Comparison of ENCODE assay signal across 22 cellular contexts in the genomic region with DNA sequence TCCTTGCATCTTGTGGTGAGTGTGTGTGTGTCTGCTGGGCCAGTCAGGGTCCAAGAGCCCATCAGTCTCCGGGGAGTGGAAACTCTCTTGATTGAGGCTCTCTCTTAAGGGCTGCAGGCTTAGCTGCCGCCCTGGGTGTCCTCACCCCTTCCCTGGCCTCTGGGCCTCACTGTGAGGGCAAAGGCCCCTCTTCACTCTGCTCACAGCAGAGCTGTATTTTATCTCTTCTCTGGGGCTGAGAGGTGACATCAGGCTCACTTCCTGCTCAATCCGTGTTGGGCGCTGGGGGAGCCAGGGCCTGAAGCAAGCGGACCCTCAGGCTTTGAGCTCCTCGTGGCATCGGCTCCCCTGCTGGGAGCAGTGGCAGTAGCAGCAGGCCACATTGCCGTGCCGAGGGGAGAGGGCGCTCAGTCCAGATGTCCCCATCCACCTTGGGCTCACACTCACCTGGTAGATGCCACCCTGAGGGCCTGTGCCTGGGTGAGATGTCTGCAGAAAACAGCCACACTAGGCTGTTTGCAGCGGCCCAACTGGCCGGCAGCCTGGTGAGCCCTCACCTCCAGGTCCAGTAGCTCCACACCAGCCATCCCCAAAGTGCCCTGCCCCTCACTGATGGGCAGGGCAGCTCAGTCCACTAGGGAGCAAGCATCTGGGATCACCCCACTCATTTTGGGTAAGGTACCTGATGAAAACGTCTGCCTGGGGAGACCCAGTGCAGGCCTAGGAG.
"Had no signal": no experiment of that assay in that cellular context is flagged by ENCODE, and none has a peak within 500 bp of the region (broad histone marks: within the 10 kb centered on the region; RNA-seq: fewer than 3 reads in every experiment).

No MANE protein-coding gene starts in this region.

- ATAC-seq: effector memory CD8-positive, alpha-beta T cell; left lobe of liver; mucosa of descending colon; stimulated activated effector memory CD8-positive, alpha-beta T cell treated with anti-CD3 and anti-CD28 coated beads, Interleukin-12 subunit alpha, Interleukin-12 subunit beta, amount 100 ng/mL, for 72 hours had no signal

- H3K27ac ChIP-seq: esophagus squamous epithelium, ovary, sigmoid colon, stomach, thyroid gland, vagina had no signal

- H3K4me3 ChIP-seq: esophagus squamous epithelium, lung, mucosa of descending colon, ovary, sigmoid colon, stomach, thyroid gland, vagina had no signal

- H3K27me3 ChIP-seq: esophagus squamous epithelium, ovary, sigmoid colon, thyroid gland, vagina had no signal

- H3K9me3 ChIP-seq: esophagus squamous epithelium, mucosa of descending colon, ovary, sigmoid colon, stomach, thyroid gland, vagina had no signal

- DNase-seq: cortex of kidney; effector memory CD8-positive, alpha-beta T cell; erythroblast; esophagus squamous epithelium; foreskin melanocyte; glutamatergic neuron; mucosa of descending colon; naive B cell; occipital lobe; ovary; retina; sigmoid colon; stimulated activated CD4-positive, alpha-beta T cell treated with anti-CD3 and anti-CD28 coated beads, Interleukin-2, amount 100 ng/mL, for 24 hours; stimulated activated CD4-positive, alpha-beta T cell treated with anti-CD3 and anti-CD28 coated beads, Interleukin-4, amount 100 ng/mL, for 24 hours; stimulated activated naive CD4-positive, alpha-beta T cell treated with Interleukin-2 at 50 U/mL for 16 hours; stomach; trophoblast cell had no signal

- H3K4me1 ChIP-seq: esophagus squamous epithelium, sigmoid colon, stomach, thyroid gland, vagina had no signal

- H3K36me3 ChIP-seq: esophagus squamous epithelium, ovary, sigmoid colon, stomach, thyroid gland, vagina had no signal
